Comparison of ENCODE assay signal across 2 cellular contexts in the genomic region with DNA sequence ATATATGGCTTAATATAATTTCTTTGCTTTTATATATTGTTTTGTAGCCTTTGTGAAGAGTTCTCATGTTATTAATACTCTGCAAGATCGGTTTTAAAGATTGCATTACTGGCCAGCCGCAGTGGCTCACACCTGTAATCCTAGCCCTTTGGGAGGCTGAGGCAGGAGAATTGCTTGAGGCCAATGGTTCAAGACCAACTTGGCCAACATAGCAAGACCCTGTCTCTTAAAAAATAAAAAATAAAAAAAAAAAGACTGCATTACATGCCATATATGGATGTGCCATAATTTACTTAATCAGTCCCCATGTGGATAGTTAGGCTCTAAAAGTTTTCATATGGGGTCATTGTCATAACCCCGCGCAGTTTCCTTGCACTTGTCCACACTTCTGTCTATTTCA.
TF ChIP-seq lines count a peak whose summit lies in the region.

No MANE protein-coding gene starts in this region.

TF ChIP-seq in HCT116, 20 proteins besides CTCF, POLR2A, EP300 and RAD21:
- TF ChIP-seq POLR2AphosphoS5 (IDR thresholded peaks at IDR 0.05; ENCODE audit: low read depth, low read length) (no peak), SRF (IDR thresholded peaks at IDR 0.05; ENCODE audit: low read depth) (no peak), ELF1 (IDR thresholded peaks at IDR 0.05; ENCODE audit: borderline replicate concordance, low read depth) (no peak), EZH2 (IDR thresholded peaks at IDR 0.05) (no peak), EGR1 (IDR thresholded peaks at IDR 0.05; ENCODE audit: low read depth) (no peak), ZFX (IDR thresholded peaks at IDR 0.05) (no peak), ZNF274 (IDR thresholded peaks at IDR 0.05; ENCODE audit: low read depth, low read length) (no peak)
- TF ChIP-seq, protein P1, sequence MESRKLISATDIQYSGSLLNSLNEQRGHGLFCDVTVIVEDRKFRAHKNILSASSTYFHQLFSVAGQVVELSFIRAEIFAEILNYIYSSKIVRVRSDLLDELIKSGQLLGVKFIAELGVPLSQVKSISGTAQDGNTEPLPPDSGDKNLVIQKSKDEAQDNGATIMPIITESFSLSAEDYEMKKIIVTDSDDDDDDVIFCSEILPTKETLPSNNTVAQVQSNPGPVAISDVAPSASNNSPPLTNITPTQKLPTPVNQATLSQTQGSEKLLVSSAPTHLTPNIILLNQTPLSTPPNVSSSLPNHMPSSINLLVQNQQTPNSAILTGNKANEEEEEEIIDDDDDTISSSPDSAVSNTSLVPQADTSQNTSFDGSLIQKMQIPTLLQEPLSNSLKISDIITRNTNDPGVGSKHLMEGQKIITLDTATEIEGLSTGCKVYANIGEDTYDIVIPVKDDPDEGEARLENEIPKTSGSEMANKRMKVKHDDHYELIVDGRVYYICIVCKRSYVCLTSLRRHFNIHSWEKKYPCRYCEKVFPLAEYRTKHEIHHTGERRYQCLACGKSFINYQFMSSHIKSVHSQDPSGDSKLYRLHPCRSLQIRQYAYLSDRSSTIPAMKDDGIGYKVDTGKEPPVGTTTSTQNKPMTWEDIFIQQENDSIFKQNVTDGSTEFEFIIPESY (IDR thresholded peaks at IDR 0.05; ENCODE audit: extremely low read depth, insufficient replicate concordance, low read length) = no peak

TF ChIP-seq in GM12878, 131 proteins besides CTCF, POLR2A, EP300 and RAD21:
- TF ChIP-seq ESRRA (IDR thresholded peaks at IDR 0.05; ENCODE audit: low read length) = no peak
- TF ChIP-seq, protein P2, sequence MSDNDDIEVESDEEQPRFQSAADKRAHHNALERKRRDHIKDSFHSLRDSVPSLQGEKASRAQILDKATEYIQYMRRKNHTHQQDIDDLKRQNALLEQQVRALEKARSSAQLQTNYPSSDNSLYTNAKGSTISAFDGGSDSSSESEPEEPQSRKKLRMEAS (IDR thresholded peaks at IDR 0.05; ENCODE audit: low read depth, low read length) = no peak
- TF ChIP-seq JUND (IDR thresholded peaks at IDR 0.05; ENCODE audit: low read depth, low read length) = no peak
- TF ChIP-seq CREM (IDR thresholded peaks at IDR 0.05; ENCODE audit: low read depth) = no peak
- TF ChIP-seq, protein P3, sequence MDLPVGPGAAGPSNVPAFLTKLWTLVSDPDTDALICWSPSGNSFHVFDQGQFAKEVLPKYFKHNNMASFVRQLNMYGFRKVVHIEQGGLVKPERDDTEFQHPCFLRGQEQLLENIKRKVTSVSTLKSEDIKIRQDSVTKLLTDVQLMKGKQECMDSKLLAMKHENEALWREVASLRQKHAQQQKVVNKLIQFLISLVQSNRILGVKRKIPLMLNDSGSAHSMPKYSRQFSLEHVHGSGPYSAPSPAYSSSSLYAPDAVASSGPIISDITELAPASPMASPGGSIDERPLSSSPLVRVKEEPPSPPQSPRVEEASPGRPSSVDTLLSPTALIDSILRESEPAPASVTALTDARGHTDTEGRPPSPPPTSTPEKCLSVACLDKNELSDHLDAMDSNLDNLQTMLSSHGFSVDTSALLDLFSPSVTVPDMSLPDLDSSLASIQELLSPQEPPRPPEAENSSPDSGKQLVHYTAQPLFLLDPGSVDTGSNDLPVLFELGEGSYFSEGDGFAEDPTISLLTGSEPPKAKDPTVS (IDR thresholded peaks at IDR 0.05; ENCODE audit: low read depth, low read length) = no peak
- TF ChIP-seq RAD51 (IDR thresholded peaks at IDR 0.05) = no peak
- no peak for TF ChIP-seq CEBPB (IDR thresholded peaks at IDR 0.05; ENCODE audit: borderline replicate concordance in 1 of 2, low read depth in 2 of 2, low read length in 2 of 2)
- TF ChIP-seq RBBP5 (conservative IDR thresholded peaks at IDR 0.05) = no peak
- no peak for TF ChIP-seq TBL1XR1 (IDR thresholded peaks at IDR 0.05; ENCODE audit: low read depth, low read length)
- no peak for TF ChIP-seq WRNIP1 (IDR thresholded peaks at IDR 0.05; ENCODE audit: borderline replicate concordance, low read depth, low read length)
- no peak for TF ChIP-seq RFX5 (IDR thresholded peaks at IDR 0.05; ENCODE audit: low read depth, low read length)
